ENCODE assay signal across 1 cellular context in the genomic region with DNA sequence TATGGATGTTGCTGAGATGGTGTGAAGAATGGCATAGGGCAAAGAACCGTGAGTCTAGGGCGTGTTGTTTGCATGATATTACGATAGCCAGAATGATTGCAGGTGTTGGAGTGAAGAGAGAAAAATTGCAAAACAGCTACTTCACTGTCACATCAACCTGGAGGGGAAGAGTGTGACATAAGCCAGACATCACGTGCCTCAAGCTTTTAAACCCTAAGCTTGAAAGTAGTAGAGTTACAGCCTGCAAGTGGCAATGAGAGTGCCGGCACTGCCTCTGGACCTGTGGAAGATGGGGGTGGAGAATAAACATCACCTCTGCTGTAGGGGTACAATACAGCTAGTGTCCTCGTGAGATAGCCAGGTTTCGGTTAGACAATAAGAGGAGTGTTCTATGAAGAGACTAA.
A peak's percentile ranks its signal among the peaks of the same experiment; 100 is the strongest.
TF ChIP-seq lines count a peak whose summit lies in the region.

No MANE protein-coding gene starts in this region.

TF ChIP-seq in HepG2, 621 proteins besides CTCF, POLR2A, EP300 and RAD21 (continued from another document and continues in another):
- TF ChIP-seq, protein P1, sequence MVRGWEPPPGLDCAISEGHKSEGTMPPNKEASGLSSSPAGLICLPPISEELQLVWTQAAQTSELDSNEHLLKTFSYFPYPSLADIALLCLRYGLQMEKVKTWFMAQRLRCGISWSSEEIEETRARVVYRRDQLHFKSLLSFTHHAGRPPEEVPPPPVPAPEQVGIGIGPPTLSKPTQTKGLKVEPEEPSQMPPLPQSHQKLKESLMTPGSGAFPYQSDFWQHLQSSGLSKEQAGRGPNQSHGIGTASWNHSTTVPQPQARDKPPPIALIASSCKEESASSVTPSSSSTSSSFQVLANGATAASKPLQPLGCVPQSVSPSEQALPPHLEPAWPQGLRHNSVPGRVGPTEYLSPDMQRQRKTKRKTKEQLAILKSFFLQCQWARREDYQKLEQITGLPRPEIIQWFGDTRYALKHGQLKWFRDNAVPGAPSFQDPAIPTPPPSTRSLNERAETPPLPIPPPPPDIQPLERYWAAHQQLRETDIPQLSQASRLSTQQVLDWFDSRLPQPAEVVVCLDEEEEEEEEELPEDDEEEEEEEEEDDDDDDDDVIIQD (CRISPR knock-in tag; IDR thresholded peaks at IDR 0.05; ENCODE audit: low read depth), result no peak
- no peak for TF ChIP-seq ZBTB3 (CRISPR knock-in tag; IDR thresholded peaks at IDR 0.05; ENCODE audit: borderline replicate concordance, low read depth)
- TF ChIP-seq, protein P2, sequence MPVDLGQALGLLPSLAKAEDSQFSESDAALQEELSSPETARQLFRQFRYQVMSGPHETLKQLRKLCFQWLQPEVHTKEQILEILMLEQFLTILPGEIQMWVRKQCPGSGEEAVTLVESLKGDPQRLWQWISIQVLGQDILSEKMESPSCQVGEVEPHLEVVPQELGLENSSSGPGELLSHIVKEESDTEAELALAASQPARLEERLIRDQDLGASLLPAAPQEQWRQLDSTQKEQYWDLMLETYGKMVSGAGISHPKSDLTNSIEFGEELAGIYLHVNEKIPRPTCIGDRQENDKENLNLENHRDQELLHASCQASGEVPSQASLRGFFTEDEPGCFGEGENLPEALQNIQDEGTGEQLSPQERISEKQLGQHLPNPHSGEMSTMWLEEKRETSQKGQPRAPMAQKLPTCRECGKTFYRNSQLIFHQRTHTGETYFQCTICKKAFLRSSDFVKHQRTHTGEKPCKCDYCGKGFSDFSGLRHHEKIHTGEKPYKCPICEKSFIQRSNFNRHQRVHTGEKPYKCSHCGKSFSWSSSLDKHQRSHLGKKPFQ (CRISPR knock-in tag; IDR thresholded peaks at IDR 0.05; ENCODE audit: insufficient replicate concordance), result no peak
- no peak for TF ChIP-seq IRF2 (CRISPR knock-in tag; IDR thresholded peaks at IDR 0.05)
- no peak for TF ChIP-seq NFATC3 (CRISPR knock-in tag; IDR thresholded peaks at IDR 0.05)
- TF ChIP-seq, protein P3, sequence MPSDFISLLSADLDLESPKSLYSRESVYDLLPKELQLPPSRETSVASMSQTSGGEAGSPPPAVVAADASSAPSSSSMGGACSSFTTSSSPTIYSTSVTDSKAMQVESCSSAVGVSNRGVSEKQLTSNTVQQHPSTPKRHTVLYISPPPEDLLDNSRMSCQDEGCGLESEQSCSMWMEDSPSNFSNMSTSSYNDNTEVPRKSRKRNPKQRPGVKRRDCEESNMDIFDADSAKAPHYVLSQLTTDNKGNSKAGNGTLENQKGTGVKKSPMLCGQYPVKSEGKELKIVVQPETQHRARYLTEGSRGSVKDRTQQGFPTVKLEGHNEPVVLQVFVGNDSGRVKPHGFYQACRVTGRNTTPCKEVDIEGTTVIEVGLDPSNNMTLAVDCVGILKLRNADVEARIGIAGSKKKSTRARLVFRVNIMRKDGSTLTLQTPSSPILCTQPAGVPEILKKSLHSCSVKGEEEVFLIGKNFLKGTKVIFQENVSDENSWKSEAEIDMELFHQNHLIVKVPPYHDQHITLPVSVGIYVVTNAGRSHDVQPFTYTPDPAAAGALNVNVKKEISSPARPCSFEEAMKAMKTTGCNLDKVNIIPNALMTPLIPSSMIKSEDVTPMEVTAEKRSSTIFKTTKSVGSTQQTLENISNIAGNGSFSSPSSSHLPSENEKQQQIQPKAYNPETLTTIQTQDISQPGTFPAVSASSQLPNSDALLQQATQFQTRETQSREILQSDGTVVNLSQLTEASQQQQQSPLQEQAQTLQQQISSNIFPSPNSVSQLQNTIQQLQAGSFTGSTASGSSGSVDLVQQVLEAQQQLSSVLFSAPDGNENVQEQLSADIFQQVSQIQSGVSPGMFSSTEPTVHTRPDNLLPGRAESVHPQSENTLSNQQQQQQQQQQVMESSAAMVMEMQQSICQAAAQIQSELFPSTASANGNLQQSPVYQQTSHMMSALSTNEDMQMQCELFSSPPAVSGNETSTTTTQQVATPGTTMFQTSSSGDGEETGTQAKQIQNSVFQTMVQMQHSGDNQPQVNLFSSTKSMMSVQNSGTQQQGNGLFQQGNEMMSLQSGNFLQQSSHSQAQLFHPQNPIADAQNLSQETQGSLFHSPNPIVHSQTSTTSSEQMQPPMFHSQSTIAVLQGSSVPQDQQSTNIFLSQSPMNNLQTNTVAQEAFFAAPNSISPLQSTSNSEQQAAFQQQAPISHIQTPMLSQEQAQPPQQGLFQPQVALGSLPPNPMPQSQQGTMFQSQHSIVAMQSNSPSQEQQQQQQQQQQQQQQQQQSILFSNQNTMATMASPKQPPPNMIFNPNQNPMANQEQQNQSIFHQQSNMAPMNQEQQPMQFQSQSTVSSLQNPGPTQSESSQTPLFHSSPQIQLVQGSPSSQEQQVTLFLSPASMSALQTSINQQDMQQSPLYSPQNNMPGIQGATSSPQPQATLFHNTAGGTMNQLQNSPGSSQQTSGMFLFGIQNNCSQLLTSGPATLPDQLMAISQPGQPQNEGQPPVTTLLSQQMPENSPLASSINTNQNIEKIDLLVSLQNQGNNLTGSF (CRISPR knock-in tag; IDR thresholded peaks at IDR 0.05), result no peak
- TF ChIP-seq ZNF530 (CRISPR knock-in tag; IDR thresholded peaks at IDR 0.05; ENCODE audit: low read depth), result no peak
- no peak for TF ChIP-seq ZNF564 (CRISPR knock-in tag; IDR thresholded peaks at IDR 0.05)
- TF ChIP-seq, protein P4, sequence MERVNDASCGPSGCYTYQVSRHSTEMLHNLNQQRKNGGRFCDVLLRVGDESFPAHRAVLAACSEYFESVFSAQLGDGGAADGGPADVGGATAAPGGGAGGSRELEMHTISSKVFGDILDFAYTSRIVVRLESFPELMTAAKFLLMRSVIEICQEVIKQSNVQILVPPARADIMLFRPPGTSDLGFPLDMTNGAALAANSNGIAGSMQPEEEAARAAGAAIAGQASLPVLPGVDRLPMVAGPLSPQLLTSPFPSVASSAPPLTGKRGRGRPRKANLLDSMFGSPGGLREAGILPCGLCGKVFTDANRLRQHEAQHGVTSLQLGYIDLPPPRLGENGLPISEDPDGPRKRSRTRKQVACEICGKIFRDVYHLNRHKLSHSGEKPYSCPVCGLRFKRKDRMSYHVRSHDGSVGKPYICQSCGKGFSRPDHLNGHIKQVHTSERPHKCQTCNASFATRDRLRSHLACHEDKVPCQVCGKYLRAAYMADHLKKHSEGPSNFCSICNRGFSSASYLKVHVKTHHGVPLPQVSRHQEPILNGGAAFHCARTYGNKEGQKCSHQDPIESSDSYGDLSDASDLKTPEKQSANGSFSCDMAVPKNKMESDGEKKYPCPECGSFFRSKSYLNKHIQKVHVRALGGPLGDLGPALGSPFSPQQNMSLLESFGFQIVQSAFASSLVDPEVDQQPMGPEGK (CRISPR knock-in tag; IDR thresholded peaks at IDR 0.05), result peak; percentile 30; the same call in 1 of the 2 replicates
- TF ChIP-seq, protein P5, sequence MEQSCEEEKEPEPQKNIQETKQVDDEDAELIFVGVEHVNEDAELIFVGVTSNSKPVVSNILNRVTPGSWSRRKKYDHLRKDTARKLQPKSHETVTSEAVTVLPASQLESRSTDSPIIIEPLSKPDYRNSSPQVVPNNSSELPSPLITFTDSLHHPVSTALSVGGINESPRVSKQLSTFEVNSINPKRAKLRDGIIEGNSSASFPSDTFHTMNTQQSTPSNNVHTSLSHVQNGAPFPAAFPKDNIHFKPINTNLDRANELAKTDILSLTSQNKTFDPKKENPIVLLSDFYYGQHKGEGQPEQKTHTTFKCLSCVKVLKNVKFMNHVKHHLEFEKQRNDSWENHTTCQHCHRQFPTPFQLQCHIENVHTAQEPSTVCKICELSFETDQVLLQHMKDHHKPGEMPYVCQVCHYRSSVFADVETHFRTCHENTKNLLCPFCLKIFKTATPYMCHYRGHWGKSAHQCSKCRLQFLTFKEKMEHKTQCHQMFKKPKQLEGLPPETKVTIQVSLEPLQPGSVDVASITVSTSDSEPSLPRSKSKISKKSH (CRISPR knock-in tag; IDR thresholded peaks at IDR 0.05; ENCODE audit: borderline replicate concordance), result no peak
- TF ChIP-seq BCL6 (CRISPR knock-in tag; IDR thresholded peaks at IDR 0.05), result peak; percentile 77
- 0 out of 2 replicates have a peak, but pooled peaks have one; percentile 27 for TF ChIP-seq FOSL2 (CRISPR knock-in tag; IDR thresholded peaks at IDR 0.05)
- no peak for TF ChIP-seq ZSCAN12 (CRISPR knock-in tag; IDR thresholded peaks at IDR 0.05)
- no peak for TF ChIP-seq CCAR2 (optimal IDR thresholded peaks at IDR 0.05; ENCODE audit: low read depth, low read length)
- no peak for TF ChIP-seq ZNF430 (CRISPR knock-in tag; IDR thresholded peaks at IDR 0.05)
- peak; percentile 86 for TF ChIP-seq BHLHE40 (IDR thresholded peaks at IDR 0.05; ENCODE audit: low read length)
- no peak; the same call in 1 of the 2 replicates for TF ChIP-seq EHMT2 (IDR thresholded peaks at IDR 0.05; ENCODE audit: borderline replicate concordance, low read depth, low read length)
- no peak for TF ChIP-seq MBNL3 (CRISPR knock-in tag; conservative IDR thresholded peaks at IDR 0.05)
- TF ChIP-seq ATM (IDR thresholded peaks at IDR 0.05; ENCODE audit: borderline replicate concordance), result no peak
- TF ChIP-seq NONO (IDR thresholded peaks at IDR 0.05), result no peak
- 0 out of 2 replicates have a peak, but pooled peaks have one; percentile 39 for TF ChIP-seq NONO (CRISPR knock-in tag; conservative IDR thresholded peaks at IDR 0.05)
- no peak for TF ChIP-seq ZNF354B (CRISPR knock-in tag; IDR thresholded peaks at IDR 0.05)
- TF ChIP-seq SALL1 (CRISPR knock-in tag; IDR thresholded peaks at IDR 0.05), result peak; percentile 34; the same call in 1 of the 2 replicates
- no peak for TF ChIP-seq BRCA1 (CRISPR knock-in tag; IDR thresholded peaks at IDR 0.05)
- no peak for TF ChIP-seq SRY (CRISPR knock-in tag; IDR thresholded peaks at IDR 0.05)
- no peak for TF ChIP-seq ARNTL (CRISPR knock-in tag; IDR thresholded peaks at IDR 0.05)
- TF ChIP-seq GATAD2A (CRISPR knock-in tag; IDR thresholded peaks at IDR 0.05), result 0 out of 2 replicates have a peak, but pooled peaks have one; percentile 10
- TF ChIP-seq ZC3H4 (CRISPR knock-in tag; IDR thresholded peaks at IDR 0.05; ENCODE audit: borderline replicate concordance), result no peak
- TF ChIP-seq SP2 (CRISPR knock-in tag; IDR thresholded peaks at IDR 0.05), result no peak
- TF ChIP-seq, protein P6, sequence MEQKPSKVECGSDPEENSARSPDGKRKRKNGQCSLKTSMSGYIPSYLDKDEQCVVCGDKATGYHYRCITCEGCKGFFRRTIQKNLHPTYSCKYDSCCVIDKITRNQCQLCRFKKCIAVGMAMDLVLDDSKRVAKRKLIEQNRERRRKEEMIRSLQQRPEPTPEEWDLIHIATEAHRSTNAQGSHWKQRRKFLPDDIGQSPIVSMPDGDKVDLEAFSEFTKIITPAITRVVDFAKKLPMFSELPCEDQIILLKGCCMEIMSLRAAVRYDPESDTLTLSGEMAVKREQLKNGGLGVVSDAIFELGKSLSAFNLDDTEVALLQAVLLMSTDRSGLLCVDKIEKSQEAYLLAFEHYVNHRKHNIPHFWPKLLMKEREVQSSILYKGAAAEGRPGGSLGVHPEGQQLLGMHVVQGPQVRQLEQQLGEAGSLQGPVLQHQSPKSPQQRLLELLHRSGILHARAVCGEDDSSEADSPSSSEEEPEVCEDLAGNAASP (CRISPR knock-in tag; IDR thresholded peaks at IDR 0.05; ENCODE audit: borderline replicate concordance), result 0 out of 2 replicates have a peak, but pooled peaks have one; percentile 29
- no peak for TF ChIP-seq KMT2A (CRISPR knock-in tag; IDR thresholded peaks at IDR 0.05)
- no peak for TF ChIP-seq ZFP41 (CRISPR knock-in tag; IDR thresholded peaks at IDR 0.05; ENCODE audit: borderline replicate concordance)
- no peak for TF ChIP-seq CHCHD3 (CRISPR knock-in tag; IDR thresholded peaks at IDR 0.05)
- no peak for TF ChIP-seq ZNF101 (CRISPR knock-in tag; IDR thresholded peaks at IDR 0.05; ENCODE audit: borderline replicate concordance, low read depth)
- no peak for TF ChIP-seq KDM4B (CRISPR knock-in tag; IDR thresholded peaks at IDR 0.05)
- TF ChIP-seq HMG20B (CRISPR knock-in tag; conservative IDR thresholded peaks at IDR 0.05), result no peak
- TF ChIP-seq NR2F2 (IDR thresholded peaks at IDR 0.05; ENCODE audit: borderline replicate concordance, low read depth), result no peak; the same call in 1 of the 2 replicates
- TF ChIP-seq, protein P7, sequence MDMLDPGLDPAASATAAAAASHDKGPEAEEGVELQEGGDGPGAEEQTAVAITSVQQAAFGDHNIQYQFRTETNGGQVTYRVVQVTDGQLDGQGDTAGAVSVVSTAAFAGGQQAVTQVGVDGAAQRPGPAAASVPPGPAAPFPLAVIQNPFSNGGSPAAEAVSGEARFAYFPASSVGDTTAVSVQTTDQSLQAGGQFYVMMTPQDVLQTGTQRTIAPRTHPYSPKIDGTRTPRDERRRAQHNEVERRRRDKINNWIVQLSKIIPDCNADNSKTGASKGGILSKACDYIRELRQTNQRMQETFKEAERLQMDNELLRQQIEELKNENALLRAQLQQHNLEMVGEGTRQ (IDR thresholded peaks at IDR 0.05; ENCODE audit: low read depth, low read length), result peak; percentile 70
- TF ChIP-seq, protein P7 (CRISPR knock-in tag; IDR thresholded peaks at IDR 0.05; ENCODE audit: borderline replicate concordance), result peak; percentile 60; the same call in 1 of the 2 replicates
- TF ChIP-seq SIN3A (IDR thresholded peaks at IDR 0.05; ENCODE audit: borderline replicate concordance, low read depth, low read length), result no peak
- TF ChIP-seq NR2C2 (CRISPR knock-in tag; IDR thresholded peaks at IDR 0.05; ENCODE audit: borderline replicate concordance), result no peak
- no peak for TF ChIP-seq RNF2 (conservative IDR thresholded peaks at IDR 0.05; ENCODE audit: low read depth)
- TF ChIP-seq CREM (IDR thresholded peaks at IDR 0.05), result no peak
- no peak for TF ChIP-seq CREM (CRISPR knock-in tag; IDR thresholded peaks at IDR 0.05)
- TF ChIP-seq ZNF343 (CRISPR knock-in tag; IDR thresholded peaks at IDR 0.05), result no peak
- TF ChIP-seq CC2D1A (CRISPR knock-in tag; IDR thresholded peaks at IDR 0.05), result no peak
- TF ChIP-seq GLI4 (CRISPR knock-in tag; IDR thresholded peaks at IDR 0.05; ENCODE audit: borderline replicate concordance), result no peak
- TF ChIP-seq ZNF790 (CRISPR knock-in tag; IDR thresholded peaks at IDR 0.05; ENCODE audit: borderline replicate concordance), result no peak
- TF ChIP-seq, protein P8, sequence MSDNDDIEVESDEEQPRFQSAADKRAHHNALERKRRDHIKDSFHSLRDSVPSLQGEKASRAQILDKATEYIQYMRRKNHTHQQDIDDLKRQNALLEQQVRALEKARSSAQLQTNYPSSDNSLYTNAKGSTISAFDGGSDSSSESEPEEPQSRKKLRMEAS (IDR thresholded peaks at IDR 0.05), result 0 out of 2 replicates have a peak, but pooled peaks have one; percentile 34
- TF ChIP-seq PHF8 (CRISPR knock-in tag; IDR thresholded peaks at IDR 0.05), result no peak
- TF ChIP-seq RFX5 (IDR thresholded peaks at IDR 0.05; ENCODE audit: low read depth, low read length), result no peak
- TF ChIP-seq EEA1 (CRISPR knock-in tag; IDR thresholded peaks at IDR 0.05; ENCODE audit: borderline replicate concordance), result no peak
- no peak for TF ChIP-seq POLR2AphosphoS2 (IDR thresholded peaks at IDR 0.05; ENCODE audit: low read depth, low read length)
- TF ChIP-seq TOPORS (CRISPR knock-in tag; IDR thresholded peaks at IDR 0.05), result no peak
